Comparison of ENCODE assay signal across 20 cellular contexts in genomic region chr4:62517721-62518120, GRCh38.
"Had no signal": no experiment of that assay in that cellular context is flagged by ENCODE, and none has a peak within 500 bp of the region (broad histone marks: within the 10 kb centered on the region; RNA-seq: fewer than 3 reads in every experiment).

No MANE protein-coding gene starts in this region.

- H3K4me1 Mint-ChIP-seq: activated CD8-positive, alpha-beta memory T cell treated with anti-CD3 and anti-CD28 coated beads, Interleukin-2, amount 10 ng/mL, durations not matched to agents 7 days and 5 days; activated naive CD8-positive, alpha-beta T cell treated with anti-CD3 and anti-CD28 coated beads, Interleukin-2, amount 50 U/mL, for 24 hours; nephron progenitor cell had no signal

- H3K27me3 ChIP-seq: cardiac muscle cell, colonic mucosa, esophagus muscularis mucosa, pancreas, sigmoid colon, spleen, stomach, testis, upper lobe of left lung had no signal

- H3K4me3 ChIP-seq: cardiac muscle cell, colonic mucosa, esophagus muscularis mucosa, pancreas, sigmoid colon, spleen, stomach, testis, upper lobe of left lung had no signal

- H3K9me3 ChIP-seq: colonic mucosa, esophagus muscularis mucosa, pancreas, sigmoid colon, stomach, testis, upper lobe of left lung had no signal

- H3K27me3 Mint-ChIP-seq: activated CD4-positive, alpha-beta memory T cell treated with anti-CD3 and anti-CD28 coated beads for 36 hours; activated CD8-positive, alpha-beta memory T cell treated with anti-CD3 and anti-CD28 coated beads, Interleukin-2, amount 10 ng/mL, durations not matched to agents 7 days and 5 days; activated naive CD8-positive, alpha-beta T cell treated with anti-CD3 and anti-CD28 coated beads, Interleukin-2, amount 50 U/mL, for 24 hours had no signal

- H3K27ac Mint-ChIP-seq: activated CD4-positive, alpha-beta memory T cell treated with anti-CD3 and anti-CD28 coated beads for 36 hours; activated CD8-positive, alpha-beta memory T cell treated with anti-CD3 and anti-CD28 coated beads, Interleukin-2, amount 10 ng/mL, durations not matched to agents 7 days and 5 days; activated naive CD4-positive, alpha-beta T cell treated with anti-CD3 and anti-CD28 coated beads for 36 hours; activated naive CD8-positive, alpha-beta T cell treated with anti-CD3 and anti-CD28 coated beads, Interleukin-2, amount 50 U/mL, for 24 hours; activated T-helper 2 cell treated with anti-CD3 and anti-CD28 coated beads, Interferon-gamma antibody, Interleukin-2, Interleukin-4, amounts not matched to agents 10 μg/mL and 5 μg/mL and 100 μg/mL, durations not matched to agents 14 hours and 24 hours and 36 hours; nephron progenitor cell had no signal

- H3K27ac ChIP-seq: cardiac muscle cell, colonic mucosa, esophagus muscularis mucosa, pancreas, sigmoid colon, spleen, stomach, testis, upper lobe of left lung had no signal

- ATAC-seq: activated CD8-positive, alpha-beta memory T cell treated with anti-CD3 and anti-CD28 coated beads, Interleukin-2, amount 10 ng/mL, durations not matched to agents 7 days and 5 days; activated naive CD8-positive, alpha-beta T cell treated with anti-CD3 and anti-CD28 coated beads, Interleukin-2, amount 50 U/mL, for 24 hours had no signal

- H3K4me3 Mint-ChIP-seq: activated CD4-positive, alpha-beta memory T cell treated with anti-CD3 and anti-CD28 coated beads for 36 hours; activated CD8-positive, alpha-beta memory T cell treated with anti-CD3 and anti-CD28 coated beads, Interleukin-2, amount 10 ng/mL, durations not matched to agents 7 days and 5 days; activated naive CD4-positive, alpha-beta T cell treated with anti-CD3 and anti-CD28 coated beads for 36 hours; activated naive CD8-positive, alpha-beta T cell treated with anti-CD3 and anti-CD28 coated beads, Interleukin-2, amount 50 U/mL, for 24 hours; nephron progenitor cell had no signal

- H3K36me3 Mint-ChIP-seq: activated CD4-positive, alpha-beta memory T cell treated with anti-CD3 and anti-CD28 coated beads for 36 hours; activated CD8-positive, alpha-beta memory T cell treated with anti-CD3 and anti-CD28 coated beads, Interleukin-2, amount 10 ng/mL, durations not matched to agents 7 days and 5 days had no signal

- H3K4me1 ChIP-seq: colonic mucosa, esophagus muscularis mucosa, pancreas, sigmoid colon, spleen, stomach, testis, upper lobe of left lung had no signal

- FAIRE-seq: pancreas had no signal

- H3K9me3 Mint-ChIP-seq: nephron progenitor cell had no signal

- H3K36me3 ChIP-seq: cardiac muscle cell, colonic mucosa, esophagus muscularis mucosa, pancreas, sigmoid colon, spleen, stomach, upper lobe of left lung had no signal

- DNase-seq: activated CD4-positive, alpha-beta memory T cell treated with anti-CD3 and anti-CD28 coated beads for 36 hours; activated CD4-positive, alpha-beta T cell treated with anti-CD3 and anti-CD28 coated beads for 1 hour; activated CD8-positive, alpha-beta memory T cell treated with anti-CD3 and anti-CD28 coated beads, Interleukin-2, amount 10 ng/mL, durations not matched to agents 7 days and 5 days; activated naive CD4-positive, alpha-beta T cell treated with anti-CD3 and anti-CD28 coated beads for 36 hours; activated naive CD8-positive, alpha-beta T cell treated with anti-CD3 and anti-CD28 coated beads, Interleukin-2, amount 50 U/mL, for 24 hours; activated T-cell treated with anti-CD3 and anti-CD28 coated beads, Interleukin-2, amount 50 U/mL, for 1 hour; aorta; colonic mucosa; foreskin fibroblast; kidney glomerular epithelial cell; nephron progenitor cell; pancreas; sigmoid colon; spleen; stomach; testis; upper lobe of left lung had no signal
